Comparison of ENCODE assay signal across 20 cellular contexts in genomic region chr5:143569722-143570567, GRCh38.
A peak's percentile ranks its signal among the peaks of the same experiment; 100 is the strongest.
DNase-seq lines count a peak whose midpoint lies in the region; ATAC-seq, FAIRE-seq and TF ChIP-seq lines count a peak whose summit lies in the region.
"Had no signal": no experiment of that assay in that cellular context is flagged by ENCODE, and none has a peak within 500 bp of the region (broad histone marks: within the 10 kb centered on the region; RNA-seq: fewer than 3 reads in every experiment).

No MANE protein-coding gene starts in this region.

- RAD21 ChIA-PET in GM12878 (lab: Charles Lee; ENCODE audit: unreplicated experiment) = interaction anchor here (0.7 to 2.6 kb wide), 7 partner anchors 13 to 471 kb away, joined by 3 to 7 read pairs (median 5); no protein-coding TSS in a partner anchor

- H2BK120ac ChIP-seq in trophoblast cell (ENCODE audit: insufficient read depth, low read length, poor library complexity) = no peak overlapping the region

- H3K4me1 ChIP-seq in HUES48 (ENCODE audit: control insufficient read depth, insufficient read depth, low read length) (no peaks in the 10 kb centered on the region), GM12878 (ENCODE audit: control insufficient read depth, insufficient read depth, low read length) (peaks cover 6% of the 10 kb centered on the region), HepG2 (ENCODE audit: insufficient read depth, low read length) (peaks cover 37% of the 10 kb centered on the region), trophoblast cell (ENCODE audit: control insufficient read depth in 1 of 2, insufficient read depth in 2 of 2, low read length in 2 of 2) (no peaks in the 10 kb centered on the region), suprapubic skin (no peaks in the 10 kb centered on the region)

- WGBS in GM12878 (ENCODE audit: insufficient coverage, insufficient replicate concordance, low lambda C conversion rate, missing lambda C conversion rate) = 90% methylated on average over 5 of the region's 5 CpGs
- WGBS in HepG2 (ENCODE audit: low lambda C conversion rate) = 75% methylated on average over 5 of the region's 5 CpGs
- no CpG with 5 or more reads among the region's 5 CpGs for WGBS in trophoblast cell (ENCODE audit: extremely low coverage, insufficient coverage, insufficient read length)
- 94% methylated on average over 5 of the region's 5 CpGs for WGBS in suprapubic skin

- in situ Hi-C loops in GM12878 (cut with MboI) (no loop called here), HepG2 (cut with HindIII; ENCODE audit: extremely low pct_ligation_motif_present, low pct_unique_long_range_greater_than_20kb) (no loop called here)

- H2BK12ac ChIP-seq in trophoblast cell (ENCODE audit: low read length) = no peak overlapping the region

- H3K4me3 ChIP-seq in HUES48 (ENCODE audit: low read depth, low read length) (no peak overlapping the region), GM12878 (no peak overlapping the region), HepG2 (replicated peaks in 1 of 3; ENCODE audit: insufficient read depth in 1 of 3, low read depth in 2 of 3, low read length in 3 of 3) (no peak overlapping the region; a peak in 1 of 6 replicates), trophoblast cell (ENCODE audit: low read depth, low read length) (no peak overlapping the region), suprapubic skin (no peak overlapping the region)

- no peak overlapping the region for H4K8ac ChIP-seq in trophoblast cell (ENCODE audit: low read depth, low read length)

- no peak overlapping the region for H4K91ac ChIP-seq in trophoblast cell (ENCODE audit: low read depth, low read length)

- H3K9me3 ChIP-seq in HUES48 (ENCODE audit: control insufficient read depth, insufficient read depth, low read length) (no peaks in the 10 kb centered on the region), GM12878 (replicated peaks; ENCODE audit: control insufficient read depth, insufficient read depth, low read length) (no peaks in the 10 kb centered on the region), HepG2 (ENCODE audit: low read length) (no peaks in the 10 kb centered on the region), trophoblast cell (ENCODE audit: insufficient read depth, low read depth, low read length) (no peaks in the 10 kb centered on the region), suprapubic skin (no peaks in the 10 kb centered on the region)

- no peak overlapping the region for H3K4ac ChIP-seq in trophoblast cell (ENCODE audit: low read depth, low read length)

- no peaks in the 10 kb centered on the region for H3K79me1 ChIP-seq in trophoblast cell (ENCODE audit: low read length)

- H3K79me2 ChIP-seq in GM12878 (ENCODE audit: control insufficient read depth, insufficient read depth, low read length) (no peaks in the 10 kb centered on the region), HepG2 (ENCODE audit: insufficient read depth, low read length) (no peaks in the 10 kb centered on the region), trophoblast cell (ENCODE audit: control insufficient read depth, insufficient read depth, low read length, poor library complexity) (no peaks in the 10 kb centered on the region)

- DNase-seq in GM12878 (ENCODE audit: low read depth, low spot score) (no peak), HepG2 (ENCODE audit: low spot score) (peak; percentile 82), trophoblast cell (peak; percentile 55 to 79), anterior cingulate cortex (lab: John Stamatoyannopoulos, UW) (no peak), suprapubic skin (ENCODE audit: low spot score in 2 of 2) (no peak), AG08395 (ENCODE audit: low spot score) (no peak)
- DNase-seq: ACHN; CD4-positive, alpha-beta T cell; DND-41; GF-D8; HFFc6; Kasumi-1; MV-4-11; NCI-H1436; NCI-H2081; NCI-H524 had no signal

- H2AFZ ChIP-seq in GM12878 (ENCODE audit: control insufficient read depth, low read depth, low read length) (no peak overlapping the region), HepG2 (ENCODE audit: low read length) (no peak overlapping the region), trophoblast cell (ENCODE audit: insufficient read depth, low read length, poor library complexity) (no peak overlapping the region)

- H3K27ac ChIP-seq in HUES48 (ENCODE audit: low read depth, low read length) (peak overlapping the region; percentile 13), GM12878 (ENCODE audit: control insufficient read depth, insufficient read depth) (no peak overlapping the region), HepG2 (ENCODE audit: extremely low read length, insufficient read depth, low read length) (peak overlapping the region; percentile 66), trophoblast cell (ENCODE audit: low read depth, low read length) (no peak overlapping the region), suprapubic skin (no peak overlapping the region)

- TF ChIP-seq RAD21 in GM12878 (IDR thresholded peaks at IDR 0.05; ENCODE audit: insufficient read depth, low read depth, low read length) = no peak
- TF ChIP-seq RAD21 in HepG2 (CRISPR knock-in tag; IDR thresholded peaks at IDR 0.05) = no peak

- H3K23ac ChIP-seq in trophoblast cell (ENCODE audit: low read length) = no peak overlapping the region

- CTCF ChIA-PET in GM12878 (lab: Yijun Ruan, JAX) (interaction anchor here (0.7 to 2.2 kb wide), 6 partner anchors 11 to 553 kb away, joined by 3 to 11 read pairs (median 4); no protein-coding TSS in a partner anchor), HepG2 (lab: Yijun Ruan, JAX; ENCODE audit: low intra/inter-chr PET ratio, low total read pairs) (no interaction called here)

- H4K12ac ChIP-seq in trophoblast cell (ENCODE audit: low read depth, low read length) = no peak overlapping the region

- FAIRE-seq in GM12878 (lab: Jason Lieb, UNC) (no peak), HepG2 (lab: Jason Lieb, UNC) (no peak)
- FAIRE-seq: D721Med, H1 had no signal

- H3K9ac ChIP-seq in HUES48 (ENCODE audit: low read depth, low read length) (no peak overlapping the region), GM12878 (ENCODE audit: control insufficient read depth, insufficient read depth, low read length) (no peak overlapping the region), HepG2 (ENCODE audit: insufficient read depth, low read depth, low read length) (0 out of 2 replicates have a peak overlapping the region, but pooled peaks have one; percentile 0), trophoblast cell (ENCODE audit: low read length) (no peak overlapping the region)

- POLR2A ChIA-PET in GM12878 (lab: Charles Lee) (interaction anchor here (1.3 kb wide), 1 partner anchor 27 kb away, joined by 3 read pairs; no protein-coding TSS in a partner anchor), HepG2 (lab: Yijun Ruan, JAX) (interaction anchor here (0.7 to 2.7 kb wide), 13 partner anchors 9 to 623 kb away, joined by 3 to 15 read pairs (median 3); no protein-coding TSS in a partner anchor)

- H3K36me3 ChIP-seq in HUES48 (ENCODE audit: control insufficient read depth, insufficient read depth, low read length) (no peaks in the 10 kb centered on the region), GM12878 (ENCODE audit: control insufficient read depth in 2 of 2, insufficient read depth in 2 of 2, low read length in 1 of 2) (no peaks in the 10 kb centered on the region), HepG2 (replicated peaks in 1 of 2; ENCODE audit: control insufficient read depth in 1 of 2, insufficient read depth in 2 of 2, low read length in 2 of 2) (no peaks in the 10 kb centered on the region), trophoblast cell (ENCODE audit: control insufficient read depth in 1 of 2, insufficient read depth in 2 of 2, low read length in 2 of 2) (no peaks in the 10 kb centered on the region), suprapubic skin (no peaks in the 10 kb centered on the region)

- no peak overlapping the region for H3K18ac ChIP-seq in trophoblast cell (ENCODE audit: low read length)

- ATAC-seq in GM12878 (peak; percentile 83), HepG2 (peak; percentile 88), HG02759 (IDR thresholded peaks at IDR 0.05; ENCODE audit: unreplicated experiment) (no peak)

- no peak overlapping the region for H2AK5ac ChIP-seq in trophoblast cell (ENCODE audit: low read length)

- TF ChIP-seq POLR2A in GM12878 (IDR thresholded peaks at IDR 0.05; ENCODE audit: low read depth, low read length) (no peak), HepG2 (IDR thresholded peaks at IDR 0.05; ENCODE audit: insufficient read depth in 1 of 2, low read depth in 2 of 2, low read length in 2 of 2) (no peak), suprapubic skin (IDR thresholded peaks at IDR 0.05) (no peak)

- TF ChIP-seq EP300 in GM12878 (IDR thresholded peaks at IDR 0.05; ENCODE audit: borderline replicate concordance in 1 of 2, control insufficient read depth in 1 of 2, low read depth in 2 of 2, low read length in 2 of 2) (no peak), HepG2 (IDR thresholded peaks at IDR 0.05; ENCODE audit: low read depth in 2 of 2, low read length in 2 of 2) (peak in 1 of 2 experiments; percentile 81; a peak in 2 of 4 replicates), HepG2 (CRISPR knock-in tag; IDR thresholded peaks at IDR 0.05; ENCODE audit: borderline replicate concordance) (peak; percentile 46; the same call in 1 of the 2 replicates), suprapubic skin (IDR thresholded peaks at IDR 0.05) (no peak)

- no peaks in the 10 kb centered on the region for H4K20me1 ChIP-seq in GM12878 (ENCODE audit: control insufficient read depth, insufficient read depth)
- no peaks in the 10 kb centered on the region for H4K20me1 ChIP-seq in HepG2 (ENCODE audit: insufficient read depth, low read length)

- H3K27me3 ChIP-seq in HUES48 (ENCODE audit: control insufficient read depth, insufficient read depth, low read length) (no peaks in the 10 kb centered on the region), GM12878 (replicated peaks in 1 of 2; ENCODE audit: control insufficient read depth in 2 of 2, insufficient read depth in 2 of 2, low read length in 1 of 2) (no peaks in the 10 kb centered on the region), HepG2 (ENCODE audit: control insufficient read depth in 1 of 2, insufficient read depth in 2 of 2, low read length in 2 of 2) (no peaks in the 10 kb centered on the region), trophoblast cell (ENCODE audit: insufficient read depth, low read length) (no peaks in the 10 kb centered on the region), suprapubic skin (no peaks in the 10 kb centered on the region)

- BruUV-seq in GM12878 (replicated peaks; lab: Mats Ljungman, UMichigan) (no TSS peak), HepG2 (replicated peaks; lab: Mats Ljungman, UMichigan) (no TSS peak)

- H3K14ac ChIP-seq in trophoblast cell (ENCODE audit: low read length) = no peak overlapping the region

- TF ChIP-seq CTCF in GM12878 (IDR thresholded peaks at IDR 0.05 in 2 of 3, conservative IDR thresholded peaks at IDR 0.05 in 1 of 3; ENCODE audit: control insufficient read depth in 2 of 3, extremely low read depth in 1 of 3, insufficient read depth in 1 of 3, low read depth in 3 of 3, low read length in 3 of 3) (no peak), HepG2 (CRISPR knock-in tag; IDR thresholded peaks at IDR 0.05) (no peak), suprapubic skin (IDR thresholded peaks at IDR 0.05) (no peak)

- H3K4me2 ChIP-seq in GM12878 (ENCODE audit: control insufficient read depth, insufficient read depth) (no peak overlapping the region), HepG2 (ENCODE audit: low read depth, low read length) (peak overlapping the region; percentile 39), trophoblast cell (ENCODE audit: low read length) (no peak overlapping the region)

- SMC1A ChIA-PET in GM12878 (lab: Charles Lee; ENCODE audit: uncharacterized antibody, unreplicated experiment) = interaction anchor here (0.6 to 7.3 kb wide), 20 partner anchors 11 to 256 kb away, joined by 3 to 52 read pairs (median 4); no protein-coding TSS in a partner anchor

- H2BK5ac ChIP-seq in trophoblast cell (ENCODE audit: low read depth, low read length, poor library complexity) = no peak overlapping the region

- intact Hi-C loops in GM12878 (cut with micrococcal nuclease; ENCODE audit: unreplicated experiment) (loop anchor here (2.0 kb wide), 1 partner anchor 19 kb away; no protein-coding TSS in a partner anchor), HepG2 (cut with micrococcal nuclease; ENCODE audit: unreplicated experiment) (loop anchor here (2.0 to 10.0 kb wide), 2 partner anchors 25 to 165 kb away; partner anchors contain the start of gene NR3C1)

Comparison
In these comparisons a context has a peak if more than half of its experiments do, and no peak if none do; other contexts are left out.
1. H3K27ac ChIP-seq: peak in HUES48 (single experiment) and HepG2 (single experiment); none in GM12878 (single experiment), trophoblast cell (single experiment) and suprapubic skin (single experiment).
2. DNase-seq: peak in HepG2 (single experiment) and trophoblast cell (2 of 2); none in GM12878 (single experiment), anterior cingulate cortex (0 of 58), suprapubic skin (0 of 2) and AG08395 (single experiment).